1 cellular context compared by ENCODE assay signal in the genomic region with DNA sequence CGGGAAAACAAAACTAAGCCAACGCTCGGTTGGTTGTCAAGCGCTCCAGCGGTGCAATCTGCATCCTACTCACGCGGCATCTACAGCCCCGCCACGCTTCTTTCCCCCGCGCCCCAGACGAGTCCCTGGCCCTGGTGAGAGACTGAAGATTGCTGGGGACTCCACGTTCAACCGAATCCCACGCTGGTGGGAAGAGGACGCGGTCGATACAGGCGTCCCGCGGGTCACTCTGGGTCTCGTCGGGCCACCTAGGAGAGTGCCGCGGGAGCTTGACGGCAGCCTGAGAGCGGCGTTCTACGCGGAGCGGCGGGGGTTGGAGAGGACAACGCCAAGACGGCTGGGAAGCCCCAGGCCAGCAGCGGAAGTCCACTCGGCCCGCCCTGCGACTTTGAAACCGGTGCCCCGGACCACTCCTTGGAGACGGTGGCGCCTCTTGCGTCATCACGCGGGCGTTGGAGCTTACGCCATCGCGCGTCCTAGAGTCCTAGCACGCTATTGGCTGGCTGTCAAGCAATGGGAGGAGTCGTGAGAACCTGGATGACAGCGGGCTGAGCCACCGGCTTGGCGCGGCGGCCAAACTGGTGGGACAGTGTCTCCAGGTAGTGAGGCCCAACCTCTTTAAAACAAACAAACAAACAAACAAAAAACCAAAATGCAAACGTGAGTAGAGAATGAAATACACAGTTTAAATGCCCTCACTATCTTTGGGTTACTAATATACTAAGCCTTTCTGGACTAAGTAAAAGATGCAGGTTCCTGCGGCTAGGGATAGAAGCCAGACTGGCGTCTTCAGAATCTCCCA.
TF ChIP-seq lines count a peak whose summit lies in the region.

A gene (minus strand): TSS at position 367 of the 802 bp plus-strand sequence. CDS start 436 bp downstream, outside the sequence.

TF ChIP-seq in HepG2, 621 proteins besides CTCF, POLR2A, EP300 and RAD21 (continued from another document and continues in another):
- TF ChIP-seq, protein P1, sequence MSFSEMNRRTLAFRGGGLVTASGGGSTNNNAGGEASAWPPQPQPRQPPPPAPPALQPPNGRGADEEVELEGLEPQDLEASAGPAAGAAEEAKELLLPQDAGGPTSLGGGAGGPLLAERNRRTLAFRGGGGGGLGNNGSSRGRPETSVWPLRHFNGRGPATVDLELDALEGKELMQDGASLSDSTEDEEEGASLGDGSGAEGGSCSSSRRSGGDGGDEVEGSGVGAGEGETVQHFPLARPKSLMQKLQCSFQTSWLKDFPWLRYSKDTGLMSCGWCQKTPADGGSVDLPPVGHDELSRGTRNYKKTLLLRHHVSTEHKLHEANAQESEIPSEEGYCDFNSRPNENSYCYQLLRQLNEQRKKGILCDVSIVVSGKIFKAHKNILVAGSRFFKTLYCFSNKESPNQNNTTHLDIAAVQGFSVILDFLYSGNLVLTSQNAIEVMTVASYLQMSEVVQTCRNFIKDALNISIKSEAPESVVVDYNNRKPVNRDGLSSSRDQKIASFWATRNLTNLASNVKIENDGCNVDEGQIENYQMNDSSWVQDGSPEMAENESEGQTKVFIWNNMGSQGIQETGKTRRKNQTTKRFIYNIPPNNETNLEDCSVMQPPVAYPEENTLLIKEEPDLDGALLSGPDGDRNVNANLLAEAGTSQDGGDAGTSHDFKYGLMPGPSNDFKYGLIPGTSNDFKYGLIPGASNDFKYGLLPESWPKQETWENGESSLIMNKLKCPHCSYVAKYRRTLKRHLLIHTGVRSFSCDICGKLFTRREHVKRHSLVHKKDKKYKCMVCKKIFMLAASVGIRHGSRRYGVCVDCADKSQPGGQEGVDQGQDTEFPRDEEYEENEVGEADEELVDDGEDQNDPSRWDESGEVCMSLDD (CRISPR knock-in tag; IDR thresholded peaks at IDR 0.05; ENCODE audit: borderline replicate concordance) = peak; percentile 35; the same call in 1 of the 2 replicates
- TF ChIP-seq FOSL2 (CRISPR knock-in tag; IDR thresholded peaks at IDR 0.05) = peak; percentile 73
- TF ChIP-seq PAX8 (CRISPR knock-in tag; IDR thresholded peaks at IDR 0.05; ENCODE audit: borderline replicate concordance) = no peak
- no peak for TF ChIP-seq ZNF766 (CRISPR knock-in tag; IDR thresholded peaks at IDR 0.05; ENCODE audit: borderline replicate concordance)
- TF ChIP-seq EEA1 (CRISPR knock-in tag; IDR thresholded peaks at IDR 0.05; ENCODE audit: borderline replicate concordance) = no peak
- TF ChIP-seq, protein P2, sequence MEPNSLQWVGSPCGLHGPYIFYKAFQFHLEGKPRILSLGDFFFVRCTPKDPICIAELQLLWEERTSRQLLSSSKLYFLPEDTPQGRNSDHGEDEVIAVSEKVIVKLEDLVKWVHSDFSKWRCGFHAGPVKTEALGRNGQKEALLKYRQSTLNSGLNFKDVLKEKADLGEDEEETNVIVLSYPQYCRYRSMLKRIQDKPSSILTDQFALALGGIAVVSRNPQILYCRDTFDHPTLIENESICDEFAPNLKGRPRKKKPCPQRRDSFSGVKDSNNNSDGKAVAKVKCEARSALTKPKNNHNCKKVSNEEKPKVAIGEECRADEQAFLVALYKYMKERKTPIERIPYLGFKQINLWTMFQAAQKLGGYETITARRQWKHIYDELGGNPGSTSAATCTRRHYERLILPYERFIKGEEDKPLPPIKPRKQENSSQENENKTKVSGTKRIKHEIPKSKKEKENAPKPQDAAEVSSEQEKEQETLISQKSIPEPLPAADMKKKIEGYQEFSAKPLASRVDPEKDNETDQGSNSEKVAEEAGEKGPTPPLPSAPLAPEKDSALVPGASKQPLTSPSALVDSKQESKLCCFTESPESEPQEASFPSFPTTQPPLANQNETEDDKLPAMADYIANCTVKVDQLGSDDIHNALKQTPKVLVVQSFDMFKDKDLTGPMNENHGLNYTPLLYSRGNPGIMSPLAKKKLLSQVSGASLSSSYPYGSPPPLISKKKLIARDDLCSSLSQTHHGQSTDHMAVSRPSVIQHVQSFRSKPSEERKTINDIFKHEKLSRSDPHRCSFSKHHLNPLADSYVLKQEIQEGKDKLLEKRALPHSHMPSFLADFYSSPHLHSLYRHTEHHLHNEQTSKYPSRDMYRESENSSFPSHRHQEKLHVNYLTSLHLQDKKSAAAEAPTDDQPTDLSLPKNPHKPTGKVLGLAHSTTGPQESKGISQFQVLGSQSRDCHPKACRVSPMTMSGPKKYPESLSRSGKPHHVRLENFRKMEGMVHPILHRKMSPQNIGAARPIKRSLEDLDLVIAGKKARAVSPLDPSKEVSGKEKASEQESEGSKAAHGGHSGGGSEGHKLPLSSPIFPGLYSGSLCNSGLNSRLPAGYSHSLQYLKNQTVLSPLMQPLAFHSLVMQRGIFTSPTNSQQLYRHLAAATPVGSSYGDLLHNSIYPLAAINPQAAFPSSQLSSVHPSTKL (CRISPR knock-in tag; IDR thresholded peaks at IDR 0.05) = peak; percentile 76
- TF ChIP-seq PAF1 (CRISPR knock-in tag; IDR thresholded peaks at IDR 0.05) = no peak
- peak; percentile 76 for TF ChIP-seq THAP11 (CRISPR knock-in tag; IDR thresholded peaks at IDR 0.05)
- peak; percentile 75; the same call in 1 of the 2 replicates for TF ChIP-seq FOXC1 (CRISPR knock-in tag; IDR thresholded peaks at IDR 0.05; ENCODE audit: borderline replicate concordance)
- TF ChIP-seq, protein P3, sequence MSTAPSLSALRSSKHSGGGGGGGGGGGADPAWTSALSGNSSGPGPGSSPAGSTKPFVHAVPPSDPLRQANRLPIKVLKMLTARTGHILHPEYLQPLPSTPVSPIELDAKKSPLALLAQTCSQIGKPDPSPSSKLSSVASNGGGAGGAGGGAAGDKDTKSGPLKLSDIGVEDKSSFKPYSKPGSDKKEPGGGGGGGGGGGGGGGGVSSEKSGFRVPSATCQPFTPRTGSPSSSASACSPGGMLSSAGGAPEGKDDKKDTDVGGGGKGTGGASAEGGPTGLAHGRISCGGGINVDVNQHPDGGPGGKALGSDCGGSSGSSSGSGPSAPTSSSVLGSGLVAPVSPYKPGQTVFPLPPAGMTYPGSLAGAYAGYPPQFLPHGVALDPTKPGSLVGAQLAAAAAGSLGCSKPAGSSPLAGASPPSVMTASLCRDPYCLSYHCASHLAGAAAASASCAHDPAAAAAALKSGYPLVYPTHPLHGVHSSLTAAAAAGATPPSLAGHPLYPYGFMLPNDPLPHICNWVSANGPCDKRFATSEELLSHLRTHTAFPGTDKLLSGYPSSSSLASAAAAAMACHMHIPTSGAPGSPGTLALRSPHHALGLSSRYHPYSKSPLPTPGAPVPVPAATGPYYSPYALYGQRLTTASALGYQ (CRISPR knock-in tag; IDR thresholded peaks at IDR 0.05) = no peak
- no peak for TF ChIP-seq NPAS2 (CRISPR knock-in tag; IDR thresholded peaks at IDR 0.05; ENCODE audit: borderline replicate concordance)
- no peak for TF ChIP-seq ZNF235 (CRISPR knock-in tag; IDR thresholded peaks at IDR 0.05; ENCODE audit: borderline replicate concordance)
- no peak for TF ChIP-seq ZKSCAN5 (CRISPR knock-in tag; IDR thresholded peaks at IDR 0.05)
- no peak for TF ChIP-seq ZNF10 (CRISPR knock-in tag; IDR thresholded peaks at IDR 0.05; ENCODE audit: borderline replicate concordance, low read depth)
- no peak for TF ChIP-seq ZNF891 (CRISPR knock-in tag; IDR thresholded peaks at IDR 0.05)
- peak; percentile 52; the same call in 1 of the 2 replicates for TF ChIP-seq RFX5 (IDR thresholded peaks at IDR 0.05; ENCODE audit: low read depth, low read length)
- TF ChIP-seq, protein P4, sequence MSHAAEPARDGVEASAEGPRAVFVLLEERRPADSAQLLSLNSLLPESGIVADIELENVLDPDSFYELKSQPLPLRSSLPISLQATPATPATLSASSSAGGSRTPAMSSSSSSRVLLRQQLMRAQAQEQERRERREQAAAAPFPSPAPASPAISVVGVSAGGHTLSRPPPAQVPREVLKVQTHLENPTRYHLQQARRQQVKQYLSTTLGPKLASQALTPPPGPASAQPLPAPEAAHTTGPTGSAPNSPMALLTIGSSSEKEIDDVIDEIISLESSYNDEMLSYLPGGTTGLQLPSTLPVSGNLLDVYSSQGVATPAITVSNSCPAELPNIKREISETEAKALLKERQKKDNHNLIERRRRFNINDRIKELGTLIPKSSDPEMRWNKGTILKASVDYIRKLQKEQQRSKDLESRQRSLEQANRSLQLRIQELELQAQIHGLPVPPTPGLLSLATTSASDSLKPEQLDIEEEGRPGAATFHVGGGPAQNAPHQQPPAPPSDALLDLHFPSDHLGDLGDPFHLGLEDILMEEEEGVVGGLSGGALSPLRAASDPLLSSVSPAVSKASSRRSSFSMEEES (CRISPR knock-in tag; IDR thresholded peaks at IDR 0.05) = no peak
- TF ChIP-seq, protein P5, sequence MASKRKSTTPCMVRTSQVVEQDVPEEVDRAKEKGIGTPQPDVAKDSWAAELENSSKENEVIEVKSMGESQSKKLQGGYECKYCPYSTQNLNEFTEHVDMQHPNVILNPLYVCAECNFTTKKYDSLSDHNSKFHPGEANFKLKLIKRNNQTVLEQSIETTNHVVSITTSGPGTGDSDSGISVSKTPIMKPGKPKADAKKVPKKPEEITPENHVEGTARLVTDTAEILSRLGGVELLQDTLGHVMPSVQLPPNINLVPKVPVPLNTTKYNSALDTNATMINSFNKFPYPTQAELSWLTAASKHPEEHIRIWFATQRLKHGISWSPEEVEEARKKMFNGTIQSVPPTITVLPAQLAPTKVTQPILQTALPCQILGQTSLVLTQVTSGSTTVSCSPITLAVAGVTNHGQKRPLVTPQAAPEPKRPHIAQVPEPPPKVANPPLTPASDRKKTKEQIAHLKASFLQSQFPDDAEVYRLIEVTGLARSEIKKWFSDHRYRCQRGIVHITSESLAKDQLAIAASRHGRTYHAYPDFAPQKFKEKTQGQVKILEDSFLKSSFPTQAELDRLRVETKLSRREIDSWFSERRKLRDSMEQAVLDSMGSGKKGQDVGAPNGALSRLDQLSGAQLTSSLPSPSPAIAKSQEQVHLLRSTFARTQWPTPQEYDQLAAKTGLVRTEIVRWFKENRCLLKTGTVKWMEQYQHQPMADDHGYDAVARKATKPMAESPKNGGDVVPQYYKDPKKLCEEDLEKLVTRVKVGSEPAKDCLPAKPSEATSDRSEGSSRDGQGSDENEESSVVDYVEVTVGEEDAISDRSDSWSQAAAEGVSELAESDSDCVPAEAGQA (IDR thresholded peaks at IDR 0.05; ENCODE audit: low read depth) = peak; percentile 95
- TF ChIP-seq, protein P5 (CRISPR knock-in tag; IDR thresholded peaks at IDR 0.05; ENCODE audit: borderline replicate concordance) = no peak
- TF ChIP-seq ZNF652 (CRISPR knock-in tag; IDR thresholded peaks at IDR 0.05; ENCODE audit: borderline replicate concordance, low read depth) = no peak
- TF ChIP-seq, protein P6, sequence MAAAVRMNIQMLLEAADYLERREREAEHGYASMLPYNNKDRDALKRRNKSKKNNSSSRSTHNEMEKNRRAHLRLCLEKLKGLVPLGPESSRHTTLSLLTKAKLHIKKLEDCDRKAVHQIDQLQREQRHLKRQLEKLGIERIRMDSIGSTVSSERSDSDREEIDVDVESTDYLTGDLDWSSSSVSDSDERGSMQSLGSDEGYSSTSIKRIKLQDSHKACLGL (CRISPR knock-in tag; IDR thresholded peaks at IDR 0.05) = peak; percentile 93
- no peak for TF ChIP-seq GATA4 (IDR thresholded peaks at IDR 0.05; ENCODE audit: borderline replicate concordance, low read depth)
- peak; percentile 93; the same call in 1 of the 2 replicates for TF ChIP-seq MEIS1 (CRISPR knock-in tag; IDR thresholded peaks at IDR 0.05; ENCODE audit: borderline replicate concordance)
- peak; percentile 37; the same call in 1 of the 2 replicates for TF ChIP-seq GLI4 (CRISPR knock-in tag; IDR thresholded peaks at IDR 0.05; ENCODE audit: borderline replicate concordance)
- TF ChIP-seq, protein P7, sequence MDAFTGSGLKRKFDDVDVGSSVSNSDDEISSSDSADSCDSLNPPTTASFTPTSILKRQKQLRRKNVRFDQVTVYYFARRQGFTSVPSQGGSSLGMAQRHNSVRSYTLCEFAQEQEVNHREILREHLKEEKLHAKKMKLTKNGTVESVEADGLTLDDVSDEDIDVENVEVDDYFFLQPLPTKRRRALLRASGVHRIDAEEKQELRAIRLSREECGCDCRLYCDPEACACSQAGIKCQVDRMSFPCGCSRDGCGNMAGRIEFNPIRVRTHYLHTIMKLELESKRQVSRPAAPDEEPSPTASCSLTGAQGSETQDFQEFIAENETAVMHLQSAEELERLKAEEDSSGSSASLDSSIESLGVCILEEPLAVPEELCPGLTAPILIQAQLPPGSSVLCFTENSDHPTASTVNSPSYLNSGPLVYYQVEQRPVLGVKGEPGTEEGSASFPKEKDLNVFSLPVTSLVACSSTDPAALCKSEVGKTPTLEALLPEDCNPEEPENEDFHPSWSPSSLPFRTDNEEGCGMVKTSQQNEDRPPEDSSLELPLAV (CRISPR knock-in tag; conservative IDR thresholded peaks at IDR 0.05; ENCODE audit: low read depth) = no peak
- TF ChIP-seq, protein P8, sequence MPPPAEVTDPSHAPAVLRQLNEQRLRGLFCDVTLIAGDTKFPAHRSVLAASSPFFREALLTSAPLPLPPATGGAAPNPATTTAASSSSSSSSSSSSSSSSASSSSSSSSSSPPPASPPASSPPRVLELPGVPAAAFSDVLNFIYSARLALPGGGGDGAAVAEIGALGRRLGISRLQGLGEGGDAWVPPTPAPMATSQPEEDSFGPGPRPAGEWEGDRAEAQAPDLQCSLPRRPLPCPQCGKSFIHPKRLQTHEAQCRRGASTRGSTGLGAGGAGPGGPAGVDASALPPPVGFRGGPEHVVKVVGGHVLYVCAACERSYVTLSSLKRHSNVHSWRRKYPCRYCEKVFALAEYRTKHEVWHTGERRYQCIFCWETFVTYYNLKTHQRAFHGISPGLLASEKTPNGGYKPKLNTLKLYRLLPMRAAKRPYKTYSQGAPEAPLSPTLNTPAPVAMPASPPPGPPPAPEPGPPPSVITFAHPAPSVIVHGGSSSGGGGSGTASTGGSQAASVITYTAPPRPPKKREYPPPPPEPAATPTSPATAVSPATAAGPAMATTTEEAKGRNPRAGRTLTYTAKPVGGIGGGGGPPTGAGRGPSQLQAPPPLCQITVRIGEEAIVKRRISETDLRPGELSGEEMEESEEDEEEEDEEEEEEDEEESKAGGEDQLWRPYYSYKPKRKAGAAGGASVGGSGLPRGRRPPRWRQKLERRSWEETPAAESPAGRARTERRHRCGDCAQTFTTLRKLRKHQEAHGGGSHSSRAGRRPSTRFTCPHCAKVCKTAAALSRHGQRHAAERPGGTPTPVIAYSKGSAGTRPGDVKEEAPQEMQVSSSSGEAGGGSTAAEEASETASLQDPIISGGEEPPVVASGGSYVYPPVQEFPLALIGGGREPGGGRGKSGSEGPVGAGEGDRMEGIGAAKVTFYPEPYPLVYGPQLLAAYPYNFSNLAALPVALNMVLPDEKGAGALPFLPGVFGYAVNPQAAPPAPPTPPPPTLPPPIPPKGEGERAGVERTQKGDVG (CRISPR knock-in tag; IDR thresholded peaks at IDR 0.05; ENCODE audit: borderline replicate concordance) = peak; percentile 58; the same call in 1 of the 2 replicates
- peak; percentile 47; the same call in 1 of the 2 replicates for TF ChIP-seq SP5 (CRISPR knock-in tag; IDR thresholded peaks at IDR 0.05; ENCODE audit: borderline replicate concordance, low read depth)
- no peak for TF ChIP-seq ZFP36L2 (CRISPR knock-in tag; IDR thresholded peaks at IDR 0.05)
